In the genomic region with DNA sequence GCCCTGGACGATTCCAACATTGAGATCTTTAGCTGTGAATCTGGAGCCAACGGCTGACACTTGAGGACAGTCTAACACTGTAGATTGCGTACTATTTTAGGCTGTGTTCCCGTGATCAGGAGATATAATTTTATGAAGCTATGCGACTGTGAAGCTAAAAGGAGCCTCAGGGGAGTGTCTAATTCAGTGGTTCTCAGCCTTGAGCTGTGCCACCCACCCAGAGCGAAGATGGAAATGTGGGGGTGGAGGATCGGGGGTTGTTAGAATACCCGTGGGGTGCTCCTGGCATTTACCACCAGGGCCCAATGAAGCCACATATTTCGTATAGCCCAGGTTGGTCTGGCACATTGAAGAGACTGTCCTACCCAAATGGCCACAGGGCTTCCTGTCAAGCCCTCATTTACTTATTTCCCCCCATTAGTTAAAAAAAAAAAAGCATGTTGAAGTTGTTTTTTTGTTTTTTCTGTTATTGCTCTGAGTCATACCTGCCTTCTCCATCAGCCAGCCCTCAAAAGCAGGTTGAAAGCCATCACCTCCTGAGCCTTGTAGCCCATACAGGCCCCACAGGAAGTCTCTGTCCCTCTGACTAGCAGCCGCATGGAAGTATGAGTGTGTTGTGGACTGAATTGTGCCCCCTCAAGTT, we compare ENCODE assay signal across 8 cellular contexts.
A peak's percentile ranks its signal among the peaks of the same experiment; 100 is the strongest.
DNase-seq lines count a peak whose midpoint lies in the region; ATAC-seq and TF ChIP-seq lines count a peak whose summit lies in the region.

No MANE protein-coding gene starts in this region.

- peaks cover 9% of the 10 kb centered on the region for H3K36me3 Mint-ChIP-seq in endodermal cell (ENCODE audit: low read depth)
- H3K36me3 Mint-ChIP-seq in stimulated activated naive CD8-positive, alpha-beta T cell treated with anti-CD3 and anti-CD28 coated beads, Interleukin-15, Interleukin-2, amounts not matched to agents 100 ng/mL and 50 ng/mL, for 24 hours (ENCODE audit: low read depth), result peaks cover 47% of the 10 kb centered on the region

- peak; percentile 45 for ATAC-seq in HG03520 (IDR thresholded peaks at IDR 0.05; ENCODE audit: unreplicated experiment)

- H3K9ac ChIP-seq in endodermal cell (ENCODE audit: extremely low read depth, low read length, poor library complexity, severe bottlenecking), result no peak overlapping the region

- peak in 2 of 3 donors; percentile 31 to 38 for DNase-seq in stimulated activated CD4-positive, alpha-beta T cell treated with anti-CD3 and anti-CD28 coated beads, Interleukin-12 subunit alpha, Interleukin-12 subunit beta, amount 100 ng/mL, for 48 hours (ENCODE audit: low read depth in 2 of 3, low spot score in 1 of 3)
- DNase-seq in stimulated activated CD4-positive, alpha-beta T cell treated with anti-CD3 and anti-CD28 coated beads, Interleukin-12 subunit alpha, Interleukin-12 subunit beta, amount 100 ng/mL, for 4 hours, result no peak
- DNase-seq in endodermal cell (no peak), SIG-M5 treated with dmso at 0.1 percent for 504 hours (lab: John Stamatoyannopoulos, UW; ENCODE audit: unreplicated experiment) (no peak), hippocampal formation (lab: John Stamatoyannopoulos, UW) (no peak)
- DNase-seq in effector memory CD4-positive, alpha-beta T cell, result no peak

- H3K4me3 Mint-ChIP-seq in endodermal cell, result no peak overlapping the region
- H3K4me3 Mint-ChIP-seq in stimulated activated naive CD8-positive, alpha-beta T cell treated with anti-CD3 and anti-CD28 coated beads, Interleukin-15, Interleukin-2, amounts not matched to agents 100 ng/mL and 50 ng/mL, for 24 hours, result peak overlapping the region; percentile 47

- 92% methylated on average over 7 to 10 of the region's 10 CpGs for WGBS in endodermal cell (ENCODE audit: insufficient coverage in 1 of 2, insufficient read length in 1 of 2), 2 experiments

- no peak overlapping the region for H3K4me3 ChIP-seq in endodermal cell (ENCODE audit: low read length)
- no peak overlapping the region for H3K4me3 ChIP-seq in effector memory CD4-positive, alpha-beta T cell (ENCODE audit: insufficient read depth, low read depth, low read length, poor library complexity, severe bottlenecking)

- TF ChIP-seq CTCF in endodermal cell (conservative IDR thresholded peaks at IDR 0.05), result no peak

- no peaks in the 10 kb centered on the region for H3K9me3 Mint-ChIP-seq in endodermal cell
- no peaks in the 10 kb centered on the region for H3K9me3 Mint-ChIP-seq in stimulated activated naive CD8-positive, alpha-beta T cell treated with anti-CD3 and anti-CD28 coated beads, Interleukin-15, Interleukin-2, amounts not matched to agents 100 ng/mL and 50 ng/mL, for 24 hours

- H3K4me1 ChIP-seq in endodermal cell (ENCODE audit: control insufficient read depth, insufficient read depth, low read length), result peaks cover 37% of the 10 kb centered on the region
- H3K4me1 ChIP-seq in effector memory CD4-positive, alpha-beta T cell (ENCODE audit: control insufficient read depth, insufficient read depth, low read length, poor library complexity, severe bottlenecking), result no peaks in the 10 kb centered on the region

- H3K27me3 Mint-ChIP-seq in endodermal cell (ENCODE audit: insufficient read depth), result peaks cover 22% of the 10 kb centered on the region
- no peaks in the 10 kb centered on the region for H3K27me3 Mint-ChIP-seq in stimulated activated naive CD8-positive, alpha-beta T cell treated with anti-CD3 and anti-CD28 coated beads, Interleukin-15, Interleukin-2, amounts not matched to agents 100 ng/mL and 50 ng/mL, for 24 hours

- H3K36me3 ChIP-seq in endodermal cell (ENCODE audit: control insufficient read depth, insufficient read depth, low read length), result no peaks in the 10 kb centered on the region
- H3K36me3 ChIP-seq in effector memory CD4-positive, alpha-beta T cell (ENCODE audit: control insufficient read depth, insufficient read depth, low read length), result no peaks in the 10 kb centered on the region

- peaks cover 59% of the 10 kb centered on the region for H3K4me1 Mint-ChIP-seq in endodermal cell
- peaks cover 58% of the 10 kb centered on the region for H3K4me1 Mint-ChIP-seq in stimulated activated naive CD8-positive, alpha-beta T cell treated with anti-CD3 and anti-CD28 coated beads, Interleukin-15, Interleukin-2, amounts not matched to agents 100 ng/mL and 50 ng/mL, for 24 hours (ENCODE audit: low read depth)

- no peak overlapping the region for H3K27ac ChIP-seq in endodermal cell (ENCODE audit: low read depth, low read length)
- no peak overlapping the region for H3K27ac ChIP-seq in effector memory CD4-positive, alpha-beta T cell (ENCODE audit: insufficient read depth, low read length, poor library complexity, severe bottlenecking)

- no peaks in the 10 kb centered on the region for H3K9me3 ChIP-seq in endodermal cell (ENCODE audit: control insufficient read depth, low read length)
- no peaks in the 10 kb centered on the region for H3K9me3 ChIP-seq in effector memory CD4-positive, alpha-beta T cell (ENCODE audit: control insufficient read depth, low read length)

- peaks cover 21% of the 10 kb centered on the region for H3K27me3 ChIP-seq in endodermal cell (ENCODE audit: control insufficient read depth, insufficient read depth, low read length, poor library complexity, severe bottlenecking)
- no peaks in the 10 kb centered on the region for H3K27me3 ChIP-seq in effector memory CD4-positive, alpha-beta T cell (replicated peaks; ENCODE audit: control insufficient read depth, insufficient read depth, low read length, poor library complexity, severe bottlenecking)

- H3K27ac Mint-ChIP-seq in endodermal cell, result peak overlapping the region; percentile 41
- peak overlapping the region; percentile 95 for H3K27ac Mint-ChIP-seq in stimulated activated naive CD8-positive, alpha-beta T cell treated with anti-CD3 and anti-CD28 coated beads, Interleukin-15, Interleukin-2, amounts not matched to agents 100 ng/mL and 50 ng/mL, for 24 hours

Comparison
In these comparisons a context has a peak if more than half of its experiments do, and no peak if none do; other contexts are left out.
1. DNase-seq: peak in stimulated activated CD4-positive, alpha-beta T cell treated with anti-CD3 and anti-CD28 coated beads, Interleukin-12 subunit alpha, Interleukin-12 subunit beta, amount 100 ng/mL, for 48 hours (2 of 3); none in stimulated activated CD4-positive, alpha-beta T cell treated with anti-CD3 and anti-CD28 coated beads, Interleukin-12 subunit alpha, Interleukin-12 subunit beta, amount 100 ng/mL, for 4 hours (single experiment), endodermal cell (single experiment), SIG-M5 treated with dmso at 0.1 percent for 504 hours (single experiment), effector memory CD4-positive, alpha-beta T cell (0 of 3) and hippocampal formation (0 of 2).